In genomic region chr14:63641473-63642228, GRCh38 we compare ENCODE assay signal across 1 cellular context.
TF ChIP-seq lines count a peak whose summit lies in the region.

WDR89 (minus strand) TSS chr14:63641871; CDS start chr14:63599942, 41,929 bp downstream.

TF ChIP-seq in HepG2, 621 proteins besides CTCF, POLR2A, EP300 and RAD21 (continued from another document and continues in another):
- TF ChIP-seq ZNF281 (CRISPR knock-in tag; IDR thresholded peaks at IDR 0.05; ENCODE audit: borderline replicate concordance) (peak; percentile 43; the same call in 1 of the 2 replicates), ARNTL (CRISPR knock-in tag; IDR thresholded peaks at IDR 0.05) (peak; percentile 48), ZFP1 (CRISPR knock-in tag; IDR thresholded peaks at IDR 0.05) (peak; percentile 50; the same call in 1 of the 2 replicates), CBFB (CRISPR knock-in tag; IDR thresholded peaks at IDR 0.05) (no peak), RBAK (CRISPR knock-in tag; IDR thresholded peaks at IDR 0.05) (no peak), ELF3 (CRISPR knock-in tag; IDR thresholded peaks at IDR 0.05) (no peak; the same call in none of the 2 replicates), ZNF749 (CRISPR knock-in tag; IDR thresholded peaks at IDR 0.05; ENCODE audit: borderline replicate concordance) (no peak; the same call in 1 of the 2 replicates), ZSCAN22 (CRISPR knock-in tag; IDR thresholded peaks at IDR 0.05) (no peak; the same call in 1 of the 2 replicates), ZNF251 (CRISPR knock-in tag; IDR thresholded peaks at IDR 0.05) (no peak), ZNF746 (CRISPR knock-in tag; IDR thresholded peaks at IDR 0.05) (peak; percentile 60; the same call in 1 of the 2 replicates), ZNF510 (CRISPR knock-in tag; IDR thresholded peaks at IDR 0.05; ENCODE audit: low read depth) (peak; percentile 30; the same call in 1 of the 2 replicates), MED8 (CRISPR knock-in tag; IDR thresholded peaks at IDR 0.05; ENCODE audit: insufficient replicate concordance) (no peak), HMGXB4 (CRISPR knock-in tag; IDR thresholded peaks at IDR 0.05; ENCODE audit: borderline replicate concordance in 1 of 2, low read depth in 1 of 2) (peak; percentile 83 to 88), HINFP (CRISPR knock-in tag; IDR thresholded peaks at IDR 0.05; ENCODE audit: low read depth) (no peak), ZNF879 (CRISPR knock-in tag; IDR thresholded peaks at IDR 0.05) (peak; percentile 83; the same call in 1 of the 2 replicates), ZNF576 (CRISPR knock-in tag; IDR thresholded peaks at IDR 0.05) (peak; percentile 83; the same call in 1 of the 2 replicates), ZNF333 (CRISPR knock-in tag; IDR thresholded peaks at IDR 0.05; ENCODE audit: borderline replicate concordance) (peak; percentile 95), ZNF878 (CRISPR knock-in tag; IDR thresholded peaks at IDR 0.05) (peak; percentile 90), HES4 (CRISPR knock-in tag; IDR thresholded peaks at IDR 0.05; ENCODE audit: borderline replicate concordance) (peak; percentile 83; the same call in 1 of the 2 replicates), ZBTB3 (CRISPR knock-in tag; IDR thresholded peaks at IDR 0.05; ENCODE audit: borderline replicate concordance, low read depth) (0 out of 2 replicates have a peak, but pooled peaks have one; percentile 32), RNF2 (conservative IDR thresholded peaks at IDR 0.05; ENCODE audit: low read depth) (peak; percentile 99), ZNF318 (CRISPR knock-in tag; IDR thresholded peaks at IDR 0.05) (no peak), ZNF737 (CRISPR knock-in tag; IDR thresholded peaks at IDR 0.05; ENCODE audit: borderline replicate concordance) (0 out of 2 replicates have a peak, but pooled peaks have one; percentile 57), RFXANK (CRISPR knock-in tag; IDR thresholded peaks at IDR 0.05) (peak; percentile 48; the same call in 1 of the 2 replicates), ZNF841 (CRISPR knock-in tag; IDR thresholded peaks at IDR 0.05; ENCODE audit: borderline replicate concordance) (no peak), RBM22 (optimal IDR thresholded peaks at IDR 0.05; ENCODE audit: low read length) (no peak), TSC22D2 (CRISPR knock-in tag; IDR thresholded peaks at IDR 0.05; ENCODE audit: borderline replicate concordance) (peak; percentile 94; the same call in 1 of the 2 replicates), HCFC1 (IDR thresholded peaks at IDR 0.05; ENCODE audit: low read depth, low read length) (peak; percentile 17; the same call in 1 of the 2 replicates), BCLAF1 (IDR thresholded peaks at IDR 0.05) (no peak), YEATS4 (CRISPR knock-in tag; IDR thresholded peaks at IDR 0.05; ENCODE audit: borderline replicate concordance) (peak; percentile 99), HOXA3 (CRISPR knock-in tag; IDR thresholded peaks at IDR 0.05) (peak; percentile 78), ZNF138 (CRISPR knock-in tag; IDR thresholded peaks at IDR 0.05; ENCODE audit: low read depth) (peak; percentile 77; the same call in 1 of the 2 replicates), POGK (CRISPR knock-in tag; conservative IDR thresholded peaks at IDR 0.05) (peak; percentile 85; the same call in 1 of the 2 replicates), ZNF331 (CRISPR knock-in tag; IDR thresholded peaks at IDR 0.05) (peak; percentile 84), MAFF (IDR thresholded peaks at IDR 0.05; ENCODE audit: low read depth, low read length) (0 out of 2 replicates have a peak, but pooled peaks have one; percentile 19), TGIF2 (CRISPR knock-in tag; IDR thresholded peaks at IDR 0.05) (no peak), ZNF639 (CRISPR knock-in tag; conservative IDR thresholded peaks at IDR 0.05) (peak; percentile 83), SMYD3 (CRISPR knock-in tag; IDR thresholded peaks at IDR 0.05) (no peak), SRSF4 (IDR thresholded peaks at IDR 0.05; ENCODE audit: low read depth, low read length, poor library complexity, severe bottlenecking) (no peak), NKX3-1 (CRISPR knock-in tag; IDR thresholded peaks at IDR 0.05) (peak; percentile 89; the same call in 1 of the 2 replicates)
